Comparison of ENCODE assay signal across 8 cellular contexts in genomic region chr17:79045830-79046500, GRCh38. TPM values are rescaled to one million over a fixed set of nuclear protein-coding genes. Genes with fewer than 3 reads are reported as not detected.
DNase-seq lines count a peak whose midpoint lies in the region; ATAC-seq and TF ChIP-seq lines count a peak whose summit lies in the region.

No MANE protein-coding gene starts in this region.

- H3K4me1 ChIP-seq in adipocyte (ENCODE audit: control insufficient read depth, insufficient read depth, low read length), result peaks cover 37% of the 10 kb centered on the region

- no peaks in the 10 kb centered on the region for H3F3A ChIP-seq in SU-DHL-6 (ENCODE audit: insufficient read depth)

- no peaks in the 10 kb centered on the region for H3K9me2 ChIP-seq in SU-DHL-6 (replicated peaks; ENCODE audit: insufficient read depth, low read length)

- peak; percentile 92 for DNase-seq in ELF-1 (ENCODE audit: low read depth, low spot score)
- DNase-seq in MV-4-11 (lab: John Stamatoyannopoulos, UW), result peak; percentile 37
- DNase-seq in adipocyte (ENCODE audit: low read depth), result peak; percentile 84
- DNase-seq in left cardiac atrium, result peak; percentile 78
- DNase-seq in retina, result peak; percentile 92

- peak; percentile 79 for TF ChIP-seq CTCF in SU-DHL-6 (IDR thresholded peaks at IDR 0.05; ENCODE audit: insufficient read depth, low read length, poor library complexity, severe bottlenecking)

- no peaks in the 10 kb centered on the region for H3K9me3 ChIP-seq in SU-DHL-6 (ENCODE audit: insufficient read depth, low read length)
- no peaks in the 10 kb centered on the region for H3K9me3 ChIP-seq in adipocyte (ENCODE audit: control insufficient read depth, low read length)

- H3K4me3 ChIP-seq in SU-DHL-6 (ENCODE audit: insufficient read depth, low read length, poor library complexity, severe bottlenecking) (no peak overlapping the region), adipocyte (ENCODE audit: low read length) (peak overlapping the region; percentile 26)

- H3K9ac ChIP-seq in SU-DHL-6 (ENCODE audit: low read length) (no peak overlapping the region), adipocyte (ENCODE audit: low read length) (peak overlapping the region; percentile 62)

- H3K79me2 ChIP-seq in SU-DHL-6 (ENCODE audit: insufficient read depth, low read length), result no peaks in the 10 kb centered on the region

- no peaks in the 10 kb centered on the region for H3K27me3 ChIP-seq in SU-DHL-6 (ENCODE audit: low read length)
- H3K27me3 ChIP-seq in adipocyte (replicated peaks; ENCODE audit: control insufficient read depth, insufficient read depth, low read length), result no peaks in the 10 kb centered on the region

- H3K4me2 ChIP-seq in SU-DHL-6 (ENCODE audit: low read depth, low read length, poor library complexity, severe bottlenecking), result no peak overlapping the region

- no peak overlapping the region for H3K27ac ChIP-seq in SU-DHL-6 (ENCODE audit: low read depth, low read length)

- H2AFZ ChIP-seq in SU-DHL-6 (ENCODE audit: low read depth, low read length, severe bottlenecking), result no peak overlapping the region

- ATAC-seq in left cardiac atrium, result peak; percentile 69
- no peak for ATAC-seq in HG03439 (IDR thresholded peaks at IDR 0.05; ENCODE audit: unreplicated experiment)
- no peak for ATAC-seq in GM18867 (IDR thresholded peaks at IDR 0.05; ENCODE audit: unreplicated experiment)

- H3K36me3 ChIP-seq in SU-DHL-6 (ENCODE audit: low read length) (no peaks in the 10 kb centered on the region), adipocyte (ENCODE audit: control insufficient read depth, insufficient read depth, low read length, severe bottlenecking) (peaks cover 18% of the 10 kb centered on the region)

- intact Hi-C loops in left cardiac atrium (cut with DNase I), result loop anchor here in 1 of 2 donors (5.0 kb wide), 1 partner anchor 36 kb away; no protein-coding TSS in a partner anchor

- H4K20me1 ChIP-seq in SU-DHL-6 (ENCODE audit: low read depth, low read length), result no peaks in the 10 kb centered on the region

RNA-seq across cellular contexts. Expression of gene C1QTNF1, which starts 22.0 kb away (rescaled TPM):
- total RNA-seq in left cardiac atrium, result 100 to 1,000 TPM; 377 to 765 TPM

RNA-seq across cellular contexts. Expression of gene ENGASE, which starts 28.7 kb away (rescaled TPM):
- 10 to 100 TPM; 34.5 to 47.5 TPM for total RNA-seq in left cardiac atrium

RNA-seq across cellular contexts. Expression of gene CANT1, which starts 36.4 kb away (rescaled TPM):
- 10 to 100 TPM; 30.5 to 33.3 TPM for total RNA-seq in left cardiac atrium

Comparison
In these comparisons a context has a peak if more than half of its experiments do, and no peak if none do; other contexts are left out.
1. DNase-seq: peak in every context shown above with its lines; median percentile 92 in ELF-1; 92 in retina; 84 in adipocyte; 78 in left cardiac atrium; 37 in MV-4-11.
2. ATAC-seq: peak in left cardiac atrium (2 of 2); none in HG03439 (single experiment) and GM18867 (single experiment).